In genomic region chr3:11698326-11699082, GRCh38 we compare ENCODE assay signal across 34 cellular contexts. TPM values are rescaled to one million over a fixed set of nuclear protein-coding genes. Genes with fewer than 3 reads are reported as not detected.
A peak's percentile ranks its signal among the peaks of the same experiment; 100 is the strongest.
DNase-seq lines count a peak whose midpoint lies in the region; ATAC-seq, FAIRE-seq and TF ChIP-seq lines count a peak whose summit lies in the region.
"Had no signal": no experiment of that assay in that cellular context is flagged by ENCODE, and none has a peak within 500 bp of the region (broad histone marks: within the 10 kb centered on the region; RNA-seq: fewer than 3 reads in every experiment).

No MANE protein-coding gene starts in this region.

- no peaks in the 10 kb centered on the region for H3K9me3 ChIP-seq in adipocyte (ENCODE audit: control insufficient read depth, low read length)
- H3K9me3 ChIP-seq: BLaER1 treated with 17β-estradiol and CSF1 and Interleukin-3, amounts not matched to agents 10 nM and 100 nM; colonic mucosa; stomach; vagina had no signal

- no peak overlapping the region for H3K9ac ChIP-seq in adipocyte (ENCODE audit: low read length)
- H3K9ac ChIP-seq: BLaER1 treated with 17β-estradiol and CSF1 and Interleukin-3, amounts not matched to agents 10 nM and 100 nM; neural progenitor cell; parathyroid adenoma had no signal

- H3K36me3 ChIP-seq in adipocyte (ENCODE audit: control insufficient read depth, insufficient read depth, low read length, severe bottlenecking) = peaks cover 14% of the 10 kb centered on the region
- H3K36me3 ChIP-seq: BLaER1 treated with 17β-estradiol and CSF1 and Interleukin-3, amounts not matched to agents 10 nM and 100 nM; brain microvascular endothelial cell; colonic mucosa; neural progenitor cell had no signal

- H3K9me3 Mint-ChIP-seq in HFFc6 = no peaks in the 10 kb centered on the region
- H3K9me3 Mint-ChIP-seq in effector memory CD8-positive, alpha-beta T cell = no peaks in the 10 kb centered on the region
- H3K9me3 Mint-ChIP-seq: activated naive CD4-positive, alpha-beta T cell treated with anti-CD3 and anti-CD28 coated beads, Interleukin-2, amount 10 ng/mL, durations not matched to agents 7 days and 5 days; activated T-helper 17 cell treated with anti-CD3 and anti-CD28 coated beads, Interleukin-2, amount 50 U/mL, for 72 hours; neural progenitor cell had no signal

- peaks cover 39% of the 10 kb centered on the region for H3K4me1 Mint-ChIP-seq in HFFc6 (ENCODE audit: low read depth)
- H3K4me1 Mint-ChIP-seq in effector memory CD8-positive, alpha-beta T cell (ENCODE audit: low read depth in 2 of 2) = peaks cover 0 to 2% of the 10 kb centered on the region in 2 donors
- H3K4me1 Mint-ChIP-seq: activated naive CD4-positive, alpha-beta T cell treated with anti-CD3 and anti-CD28 coated beads, Interleukin-2, amount 10 ng/mL, durations not matched to agents 7 days and 5 days; activated T-helper 17 cell treated with anti-CD3 and anti-CD28 coated beads, Interleukin-2, amount 50 U/mL, for 72 hours; neural progenitor cell had no signal

- no peak for TF ChIP-seq POLR2A in H54 (IDR thresholded peaks at IDR 0.05; ENCODE audit: low read depth, low read length)

- TF ChIP-seq CTCF in HFFc6 (IDR thresholded peaks at IDR 0.05) (no peak), fibroblast of pulmonary artery (IDR thresholded peaks at IDR 0.05; ENCODE audit: low read length, missing control alignments) (no peak)

- DNase-seq in HFFc6 (no peak), adipocyte (ENCODE audit: low read depth) (peak; percentile 16), fibroblast of pulmonary artery (ENCODE audit: low read depth) (peak; percentile 18), renal cortical epithelial cell (ENCODE audit: low read depth) (peak; percentile 18), NCI-H2196 (lab: John Stamatoyannopoulos, UW; ENCODE audit: unreplicated experiment) (no peak), H54 (ENCODE audit: insufficient read length, low spot score) (no peak)
- no peak for DNase-seq in effector memory CD8-positive, alpha-beta T cell
- DNase-seq: activated CD4-positive, alpha-beta T cell treated with anti-CD3 and anti-CD28 coated beads, Interleukin-2, amount 50 U/mL, for 48 hours; activated CD4-positive, CD25-positive, alpha-beta regulatory T cell treated with anti-CD3 and anti-CD28 coated beads, Interleukin-2, amount 50 U/mL, for 72 hours; activated naive CD4-positive, alpha-beta T cell treated with anti-CD3 and anti-CD28 coated beads, Interleukin-2, amount 10 ng/mL, durations not matched to agents 7 days and 5 days; amniotic stem cell; brain microvascular endothelial cell; colonic mucosa; DMS153; effector CD8-positive, alpha-beta T cell; erythroblast; foreskin melanocyte; mesendoderm; NCI-H1092 treated with DMSO at 0.1 percent for 48 hours; NCI-H187; NCI-H510A treated with DMSO at 0.1 percent for 48 hours; right cardiac atrium; stimulated activated CD4-positive, alpha-beta T cell treated with anti-CD3 and anti-CD28 coated beads, Interleukin-12 subunit alpha, Interleukin-12 subunit beta, amount 100 ng/mL, for 4 hours; stimulated activated CD4-positive, alpha-beta T cell treated with anti-CD3 and anti-CD28 coated beads, Interleukin-2, amount 100 ng/mL, for 48 hours; stomach had no signal

- peak overlapping the region; percentile 83 for H3K27ac Mint-ChIP-seq in HFFc6
- H3K27ac Mint-ChIP-seq in effector memory CD8-positive, alpha-beta T cell = no peak overlapping the region
- H3K27ac Mint-ChIP-seq: activated naive CD4-positive, alpha-beta T cell treated with anti-CD3 and anti-CD28 coated beads, Interleukin-2, amount 10 ng/mL, durations not matched to agents 7 days and 5 days; activated T-helper 17 cell treated with anti-CD3 and anti-CD28 coated beads, Interleukin-2, amount 50 U/mL, for 72 hours; neural progenitor cell had no signal

- FAIRE-seq in H54 (lab: Jason Lieb, UNC) = no peak
- FAIRE-seq: GM12891, HTR-8/SVneo, K562 had no signal

- peak overlapping the region; percentile 33 for H3K4me3 Mint-ChIP-seq in HFFc6
- H3K4me3 Mint-ChIP-seq in effector memory CD8-positive, alpha-beta T cell = no peak overlapping the region
- H3K4me3 Mint-ChIP-seq: activated naive CD4-positive, alpha-beta T cell treated with anti-CD3 and anti-CD28 coated beads, Interleukin-2, amount 10 ng/mL, durations not matched to agents 7 days and 5 days; activated T-helper 17 cell treated with anti-CD3 and anti-CD28 coated beads, Interleukin-2, amount 50 U/mL, for 72 hours; neural progenitor cell had no signal

- no peak for ATAC-seq in effector memory CD8-positive, alpha-beta T cell (replicated peaks)
- ATAC-seq: activated T-helper 17 cell treated with anti-CD3 and anti-CD28 coated beads, Interleukin-2, amount 50 U/mL, for 72 hours; K562; right cardiac atrium had no signal

- peaks cover 36% of the 10 kb centered on the region for H3K4me1 ChIP-seq in adipocyte (ENCODE audit: control insufficient read depth, insufficient read depth, low read length)
- H3K4me1 ChIP-seq: colonic mucosa, neural progenitor cell, parathyroid adenoma had no signal

- H3K36me3 Mint-ChIP-seq in HFFc6 (ENCODE audit: low read depth) = peaks cover 18% of the 10 kb centered on the region
- peaks cover 17% of the 10 kb centered on the region for H3K36me3 Mint-ChIP-seq in effector memory CD8-positive, alpha-beta T cell (ENCODE audit: insufficient read depth)
- H3K36me3 Mint-ChIP-seq: activated naive CD4-positive, alpha-beta T cell treated with anti-CD3 and anti-CD28 coated beads, Interleukin-2, amount 10 ng/mL, durations not matched to agents 7 days and 5 days; neural progenitor cell had no signal

- H3K27me3 Mint-ChIP-seq in HFFc6 (ENCODE audit: insufficient read depth) = no peaks in the 10 kb centered on the region
- H3K27me3 Mint-ChIP-seq in effector memory CD8-positive, alpha-beta T cell = no peaks in the 10 kb centered on the region
- H3K27me3 Mint-ChIP-seq: activated naive CD4-positive, alpha-beta T cell treated with anti-CD3 and anti-CD28 coated beads, Interleukin-2, amount 10 ng/mL, durations not matched to agents 7 days and 5 days; activated T-helper 17 cell treated with anti-CD3 and anti-CD28 coated beads, Interleukin-2, amount 50 U/mL, for 72 hours had no signal

- H3K27me3 ChIP-seq in adipocyte (replicated peaks; ENCODE audit: control insufficient read depth, insufficient read depth, low read length) = no peaks in the 10 kb centered on the region
- H3K27me3 ChIP-seq: BLaER1 treated with 17β-estradiol and CSF1 and Interleukin-3, amounts not matched to agents 10 nM and 100 nM; brain microvascular endothelial cell; colonic mucosa; neural progenitor cell; stomach; vagina had no signal

- H3K4me3 ChIP-seq in adipocyte (ENCODE audit: low read length) (peak overlapping the region; percentile 31), fibroblast of pulmonary artery (replicated peaks; ENCODE audit: low read depth, low read length) (no peak overlapping the region)
- H3K4me3 ChIP-seq: BLaER1 treated with 17β-estradiol and CSF1 and Interleukin-3, amounts not matched to agents 10 nM and 100 nM; colonic mucosa; K562; neural progenitor cell; SK-N-MC; stomach; vagina had no signal

RNA-seq across cellular contexts. Expression of gene VGLL4, which starts 54.8 kb away (rescaled TPM):
- total RNA-seq in HFFc6 (2021; fragmentation: NEBNext Ultra II Directional; extraction: Animal tissue kit (Norgen Biotek cat#: 25700)) = 10 to 100 TPM; 31.6 to 42.2 (median 33.8) TPM
- total RNA-seq in renal cortical epithelial cell = 51.2 and 67.7 TPM in 2 replicates

Comparison
In these comparisons a context has a peak if more than half of its experiments do, and no peak if none do; other contexts are left out.
1. DNase-seq: peak in adipocyte (single experiment), fibroblast of pulmonary artery (single experiment) and renal cortical epithelial cell (single experiment); none in HFFc6 (single experiment), NCI-H2196 (single experiment), effector memory CD8-positive, alpha-beta T cell (0 of 3) and H54 (single experiment).